ENCODE assay signal across 28 cellular contexts in genomic region chr4:139675651-139676050, GRCh38. TPM values are rescaled to one million over a fixed set of nuclear protein-coding genes. Genes with fewer than 3 reads are reported as not detected.
A peak's percentile ranks its signal among the peaks of the same experiment; 100 is the strongest.
DNase-seq lines count a peak whose midpoint lies in the region; ATAC-seq and TF ChIP-seq lines count a peak whose summit lies in the region.
"Had no signal": no experiment of that assay in that cellular context is flagged by ENCODE, and none has a peak within 500 bp of the region (broad histone marks: within the 10 kb centered on the region; RNA-seq: fewer than 3 reads in every experiment).

No MANE protein-coding gene starts in this region.

- H3K9me3 ChIP-seq in DOHH2 (ENCODE audit: control insufficient read depth, insufficient read depth, low read length) (no peaks in the 10 kb centered on the region), adipocyte (ENCODE audit: control insufficient read depth, low read length) (no peaks in the 10 kb centered on the region), WERI-Rb-1 (ENCODE audit: severe bottlenecking) (no peaks in the 10 kb centered on the region)
- H3K9me3 ChIP-seq: body of pancreas, SK-N-SH, upper lobe of right lung had no signal

- CTCF ChIA-PET in activated CD8-positive, alpha-beta memory T cell treated with anti-CD3 and anti-CD28 coated beads, Interleukin-2, amount 10 ng/mL, durations not matched to agents 7 days and 5 days (lab: Charles Lee), result no interaction called here

- H3K27ac Mint-ChIP-seq in progenitor cell of endocrine pancreas, result peak overlapping the region; percentile 53
- no peak overlapping the region for H3K27ac Mint-ChIP-seq in activated CD8-positive, alpha-beta memory T cell treated with anti-CD3 and anti-CD28 coated beads, Interleukin-2, amount 10 ng/mL, durations not matched to agents 7 days and 5 days
- H3K27ac Mint-ChIP-seq: activated CD4-positive, alpha-beta memory T cell treated with anti-CD3 and anti-CD28 coated beads for 36 hours; activated naive CD4-positive, alpha-beta T cell treated with anti-CD3 and anti-CD28 coated beads, Interleukin-2, amount 10 ng/mL, durations not matched to agents 7 days and 5 days; activated T-helper 1 cell treated with anti-CD3 and anti-CD28 coated beads, Interleukin-12 subunit alpha, Interleukin-12 subunit beta, Interleukin-2, Interleukin-4 antibody, amounts not matched to agents 30 ng/mL and 10 ng/mL and 1 ng/mL, durations not matched to agents 14 hours and 24 hours and 36 hours had no signal

- H3K9me3 Mint-ChIP-seq in progenitor cell of endocrine pancreas (ENCODE audit: low read depth), result peaks cover 20% of the 10 kb centered on the region
- H3K9me3 Mint-ChIP-seq in activated CD8-positive, alpha-beta memory T cell treated with anti-CD3 and anti-CD28 coated beads, Interleukin-2, amount 10 ng/mL, durations not matched to agents 7 days and 5 days (ENCODE audit: low read depth), result no peaks in the 10 kb centered on the region
- H3K9me3 Mint-ChIP-seq: activated CD4-positive, alpha-beta memory T cell treated with anti-CD3 and anti-CD28 coated beads for 36 hours; activated naive CD4-positive, alpha-beta T cell treated with anti-CD3 and anti-CD28 coated beads, Interleukin-2, amount 10 ng/mL, durations not matched to agents 7 days and 5 days; activated T-helper 1 cell treated with anti-CD3 and anti-CD28 coated beads, Interleukin-12 subunit alpha, Interleukin-12 subunit beta, Interleukin-2, Interleukin-4 antibody, amounts not matched to agents 30 ng/mL and 10 ng/mL and 1 ng/mL, durations not matched to agents 14 hours and 24 hours and 36 hours; CD4-positive, CD25-positive, alpha-beta regulatory T cell; IgD-negative memory B cell had no signal

- no peak overlapping the region for H3K4me3 Mint-ChIP-seq in progenitor cell of endocrine pancreas (ENCODE audit: low read depth)
- no peak overlapping the region for H3K4me3 Mint-ChIP-seq in activated CD8-positive, alpha-beta memory T cell treated with anti-CD3 and anti-CD28 coated beads, Interleukin-2, amount 10 ng/mL, durations not matched to agents 7 days and 5 days
- H3K4me3 Mint-ChIP-seq: activated CD4-positive, alpha-beta memory T cell treated with anti-CD3 and anti-CD28 coated beads for 36 hours; activated naive CD4-positive, alpha-beta T cell treated with anti-CD3 and anti-CD28 coated beads, Interleukin-2, amount 10 ng/mL, durations not matched to agents 7 days and 5 days; activated T-helper 1 cell treated with anti-CD3 and anti-CD28 coated beads, Interleukin-12 subunit alpha, Interleukin-12 subunit beta, Interleukin-2, Interleukin-4 antibody, amounts not matched to agents 30 ng/mL and 10 ng/mL and 1 ng/mL, durations not matched to agents 14 hours and 24 hours and 36 hours; CD4-positive, CD25-positive, alpha-beta regulatory T cell; IgD-negative memory B cell; nephron progenitor cell had no signal

- no peaks in the 10 kb centered on the region; the same call in 1 of the 2 replicates for H3K36me3 ChIP-seq in DOHH2 (ENCODE audit: control insufficient read depth, low read length)
- H3K36me3 ChIP-seq in adipocyte (ENCODE audit: control insufficient read depth, insufficient read depth, low read length, severe bottlenecking), result peaks cover 6% of the 10 kb centered on the region
- H3K36me3 ChIP-seq in WERI-Rb-1, result peaks cover 14% of the 10 kb centered on the region

- DNase-seq in MV-4-11 (lab: John Stamatoyannopoulos, UW) (peak; percentile 81), adipocyte (ENCODE audit: low read depth) (peak; percentile 48), progenitor cell of endocrine pancreas (ENCODE audit: low spot score, unreplicated experiment) (no peak), KG1 (lab: John Stamatoyannopoulos, UW) (no peak), WERI-Rb-1 (no peak)
- DNase-seq in activated CD8-positive, alpha-beta memory T cell treated with anti-CD3 and anti-CD28 coated beads, Interleukin-2, amount 10 ng/mL, durations not matched to agents 7 days and 5 days, result no peak
- DNase-seq: activated CD4-positive, alpha-beta memory T cell treated with anti-CD3 and anti-CD28 coated beads for 36 hours; activated CD4-positive, alpha-beta T cell treated with anti-CD3 and anti-CD28 coated beads for 1 hour; activated CD8-positive, alpha-beta memory T cell treated with anti-CD3 and anti-CD28 coated beads, Interleukin-2, amount 50 U/mL, for 48 hours; activated naive CD4-positive, alpha-beta T cell treated with anti-CD3 and anti-CD28 coated beads, Interleukin-2, amount 10 ng/mL, durations not matched to agents 7 days and 5 days; body of pancreas; CD4-positive, CD25-positive, alpha-beta regulatory T cell; DND-41; NCI-H1436; NCI-H2081 treated with DMSO at 0.1 percent for 48 hours; NCI-H345; NCI-H748 treated with DMSO at 0.1 percent for 48 hours; nephron progenitor cell; SK-N-SH; stimulated activated CD4-positive, alpha-beta T cell treated with anti-CD3 and anti-CD28 coated beads, Interleukin-15, amount 100 ng/mL, for 24 hours; stimulated activated CD4-positive, alpha-beta T cell treated with anti-CD3 and anti-CD28 coated beads, Interleukin-4, amount 100 ng/mL, for 4 hours; T-helper 2 cell; upper lobe of right lung had no signal

- H3K4me1 Mint-ChIP-seq in progenitor cell of endocrine pancreas (ENCODE audit: low read depth), result peaks cover 41% of the 10 kb centered on the region
- H3K4me1 Mint-ChIP-seq in activated CD8-positive, alpha-beta memory T cell treated with anti-CD3 and anti-CD28 coated beads, Interleukin-2, amount 10 ng/mL, durations not matched to agents 7 days and 5 days, result peaks cover 8% of the 10 kb centered on the region

- H3K36me3 Mint-ChIP-seq in progenitor cell of endocrine pancreas (ENCODE audit: insufficient read depth), result peaks cover 58% of the 10 kb centered on the region
- H3K36me3 Mint-ChIP-seq in activated CD8-positive, alpha-beta memory T cell treated with anti-CD3 and anti-CD28 coated beads, Interleukin-2, amount 10 ng/mL, durations not matched to agents 7 days and 5 days, result peaks cover 20% of the 10 kb centered on the region
- H3K36me3 Mint-ChIP-seq: activated CD4-positive, alpha-beta memory T cell treated with anti-CD3 and anti-CD28 coated beads for 36 hours; IgD-negative memory B cell had no signal

- no peaks in the 10 kb centered on the region for H4K20me1 ChIP-seq in DOHH2 (ENCODE audit: control insufficient read depth, insufficient read depth, low read depth, low read length)

- H3K9ac ChIP-seq in adipocyte (ENCODE audit: low read length), result no peak overlapping the region
- H3K9ac ChIP-seq: SK-N-SH had no signal

- ATAC-seq in activated CD8-positive, alpha-beta memory T cell treated with anti-CD3 and anti-CD28 coated beads, Interleukin-2, amount 10 ng/mL, durations not matched to agents 7 days and 5 days, result no peak
- ATAC-seq: body of pancreas, HCT116 had no signal

- H3K79me2 ChIP-seq in DOHH2 (ENCODE audit: control insufficient read depth, low read length), result no peaks in the 10 kb centered on the region

- peaks cover 17% of the 10 kb centered on the region for H3K4me1 ChIP-seq in DOHH2 (ENCODE audit: control insufficient read depth, low read length)
- no peaks in the 10 kb centered on the region for H3K4me1 ChIP-seq in adipocyte (ENCODE audit: control insufficient read depth, insufficient read depth, low read length)
- H3K4me1 ChIP-seq: body of pancreas, upper lobe of right lung had no signal

- H3K27me3 ChIP-seq in DOHH2 (ENCODE audit: control insufficient read depth, low read length) (no peaks in the 10 kb centered on the region), adipocyte (replicated peaks; ENCODE audit: control insufficient read depth, insufficient read depth, low read length) (no peaks in the 10 kb centered on the region), WERI-Rb-1 (ENCODE audit: insufficient read depth, low read depth, severe bottlenecking) (no peaks in the 10 kb centered on the region)
- H3K27me3 ChIP-seq: body of pancreas, upper lobe of right lung had no signal

- H3K4me2 ChIP-seq in DOHH2 (ENCODE audit: low read length), result peak overlapping the region; percentile 62
- H3K4me2 ChIP-seq: SK-N-SH had no signal

- H3K27me3 Mint-ChIP-seq in progenitor cell of endocrine pancreas, result no peaks in the 10 kb centered on the region
- no peaks in the 10 kb centered on the region for H3K27me3 Mint-ChIP-seq in activated CD8-positive, alpha-beta memory T cell treated with anti-CD3 and anti-CD28 coated beads, Interleukin-2, amount 10 ng/mL, durations not matched to agents 7 days and 5 days
- H3K27me3 Mint-ChIP-seq: activated CD4-positive, alpha-beta memory T cell treated with anti-CD3 and anti-CD28 coated beads for 36 hours; activated naive CD4-positive, alpha-beta T cell treated with anti-CD3 and anti-CD28 coated beads, Interleukin-2, amount 10 ng/mL, durations not matched to agents 7 days and 5 days; CD4-positive, CD25-positive, alpha-beta regulatory T cell; IgD-negative memory B cell had no signal

- H3K4me3 ChIP-seq in DOHH2 (ENCODE audit: low read length), result no peak overlapping the region
- H3K4me3 ChIP-seq in adipocyte (ENCODE audit: low read length), result no peak overlapping the region
- H3K4me3 ChIP-seq in WERI-Rb-1 (ENCODE audit: low read depth, low read length), result no peak overlapping the region
- H3K4me3 ChIP-seq: body of pancreas, lung, upper lobe of right lung had no signal

- H3K27ac ChIP-seq in DOHH2 (ENCODE audit: low read depth, low read length), result no peak overlapping the region
- H3K27ac ChIP-seq in WERI-Rb-1, result no peak overlapping the region

- H3K9me2 ChIP-seq in DOHH2 (replicated peaks; ENCODE audit: control insufficient read depth, low read length), result no peaks in the 10 kb centered on the region
- H3K9me2 ChIP-seq: SK-N-SH had no signal

- H3F3A ChIP-seq in DOHH2 (ENCODE audit: control insufficient read depth, insufficient read depth), result no peaks in the 10 kb centered on the region

- no peak for TF ChIP-seq CTCF in DOHH2 (IDR thresholded peaks at IDR 0.05; ENCODE audit: low read depth, low read length, poor library complexity, severe bottlenecking)
- no peak for TF ChIP-seq CTCF in progenitor cell of endocrine pancreas (IDR thresholded peaks at IDR 0.05; ENCODE audit: unreplicated experiment)
- TF ChIP-seq CTCF in WERI-Rb-1 (IDR thresholded peaks at IDR 0.05; ENCODE audit: low read depth, low read length), result no peak

RNA-seq across cellular contexts. Expression of gene MGST2, which starts 10.0 kb away (rescaled TPM):
- 62.5 and 66.1 TPM in 2 replicates for total RNA-seq in progenitor cell of endocrine pancreas
- 10 to 100 TPM; 10.2 to 21.1 TPM for total RNA-seq in activated CD8-positive, alpha-beta memory T cell treated with anti-CD3 and anti-CD28 coated beads, Interleukin-2, amount 10 ng/mL, durations not matched to agents 7 days and 5 days

Comparison
In these comparisons a context has a peak if more than half of its experiments do, and no peak if none do; other contexts are left out.
1. DNase-seq: peak in MV-4-11 (single experiment) and adipocyte (single experiment); none in progenitor cell of endocrine pancreas (single experiment), KG1 (single experiment), WERI-Rb-1 (single experiment) and activated CD8-positive, alpha-beta memory T cell treated with anti-CD3 and anti-CD28 coated beads, Interleukin-2, amount 10 ng/mL, durations not matched to agents 7 days and 5 days (single experiment).